Comparison of ENCODE assay signal across 8 cellular contexts in the genomic region with DNA sequence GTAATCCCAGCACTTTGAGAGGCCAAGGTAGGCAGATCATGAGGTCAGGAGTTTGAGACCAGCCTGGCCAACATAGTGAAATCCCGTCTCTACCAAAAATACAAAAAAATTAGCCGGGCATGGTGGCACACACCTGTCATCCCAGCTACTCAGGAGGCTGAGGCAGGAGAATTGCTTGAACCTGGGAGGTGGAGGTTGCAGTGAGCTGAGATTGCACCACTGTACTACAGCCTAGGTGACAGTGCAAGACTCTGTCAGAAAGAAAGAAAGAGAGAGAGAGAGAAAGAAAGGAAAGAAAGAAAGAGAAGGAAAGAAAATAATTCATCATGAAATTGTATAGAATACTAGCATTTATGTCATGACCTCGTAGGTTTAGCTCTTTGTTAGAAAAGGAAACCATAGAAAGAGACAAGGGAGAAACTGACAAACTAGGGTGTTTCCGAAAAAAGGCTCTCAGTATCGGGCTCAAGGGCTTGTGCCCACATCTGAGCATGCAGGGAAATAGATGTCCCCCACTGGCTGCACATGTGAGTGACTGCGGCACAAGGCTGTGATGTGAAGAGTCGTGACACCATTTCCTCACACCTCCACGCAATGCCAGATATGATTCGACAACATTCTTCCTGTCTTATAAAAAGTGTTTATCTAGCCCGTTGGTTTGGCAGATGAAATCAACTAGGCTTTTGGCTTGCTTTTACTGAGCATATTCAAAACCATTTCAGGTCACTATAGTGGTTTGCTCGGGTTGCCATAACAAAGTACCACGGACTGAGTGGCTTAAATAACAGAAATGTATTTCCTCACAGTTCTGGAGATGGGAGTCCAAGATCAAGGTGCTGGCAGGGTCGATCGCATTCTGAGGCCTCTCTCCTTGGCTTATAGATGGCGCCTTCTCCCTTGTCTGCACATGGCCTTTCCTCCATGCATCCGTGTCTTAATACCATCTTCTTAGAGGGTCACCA. TPM values are rescaled to one million over a fixed set of nuclear protein-coding genes. Genes with fewer than 3 reads are reported as not detected.
A peak's percentile ranks its signal among the peaks of the same experiment; 100 is the strongest.
DNase-seq lines count a peak whose midpoint lies in the region; ATAC-seq and TF ChIP-seq lines count a peak whose summit lies in the region.

No MANE protein-coding gene starts in this region.

- TF ChIP-seq POLR2A in GM18951 (IDR thresholded peaks at IDR 0.05; ENCODE audit: extremely low read depth, insufficient read depth, insufficient read length) (peak; percentile 56), heart left ventricle (IDR thresholded peaks at IDR 0.05) (no peak)

- no peak for TF ChIP-seq CTCF in heart left ventricle (IDR thresholded peaks at IDR 0.05)

- H3K27ac ChIP-seq in heart left ventricle = peak overlapping the region; percentile 17 to 97 (median 87)

- H3K36me3 ChIP-seq in heart left ventricle = peaks cover 0 to 8% (median 0%) of the 10 kb centered on the region in 9 donors

- no peaks in the 10 kb centered on the region for H3K9me3 ChIP-seq in heart left ventricle

- H3K4me3 ChIP-seq in heart left ventricle = peak overlapping the region in 11 of 12 donors; percentile 6 to 77 (median 55)

- intact Hi-C loops in heart left ventricle (cut with DNase I) = loop anchor here in 8 of 10 donors (2.0 to 5.0 kb wide), 7 partner anchors 29 to 88 kb away; no protein-coding TSS in a partner anchor

- peaks cover 0 to 67% (median 20%) of the 10 kb centered on the region in 12 donors for H3K4me1 ChIP-seq in heart left ventricle

- in situ Hi-C loops in GM18951 (cut with MboI; ENCODE audit: low sequenced_read_pairs, unreplicated experiment) = loop anchor here (5.0 kb wide), 1 partner anchor 73 kb away; no protein-coding TSS in a partner anchor

- ATAC-seq in heart left ventricle (peak in 2 of 4 donors; percentile 19 to 56), GM18519 (IDR thresholded peaks at IDR 0.05; ENCODE audit: low FRiP score, unreplicated experiment) (no peak)

- peak; percentile 32 for DNase-seq in HT1080 (ENCODE audit: low read depth)
- peak; percentile 76 for DNase-seq in activated T-cell treated with anti-CD3 and anti-CD28 coated beads for 24 hours (ENCODE audit: low read depth)
- DNase-seq in heart left ventricle = peak in 1 of 5 donors; percentile 45
- DNase-seq in stimulated activated CD8-positive, alpha-beta memory T cell treated with anti-CD3 and anti-CD28 coated beads, Interleukin-15, amount 100 ng/mL, for 1 hour (ENCODE audit: low read depth) = peak; percentile 40
- DNase-seq in COLO668 (lab: John Stamatoyannopoulos, UW; ENCODE audit: unreplicated experiment) = no peak
- no peak for DNase-seq in LoVo (ENCODE audit: low spot score)

- H3K27me3 ChIP-seq in heart left ventricle = no peaks in the 10 kb centered on the region

- 54 to 67% (median 60%) methylated on average over 16 of the region's 16 CpGs for WGBS in heart left ventricle, 4 donors

RNA-seq across cellular contexts. Expression of gene SRGN, which starts 2.0 kb away (rescaled TPM):
- 135 and 180 TPM in 2 replicates for total RNA-seq in HT1080 (2014; rRNA removed; shearing (Covaris generic))
- polyA plus RNA-seq in HT1080 (2015; cell fraction: cytosol; rRNA removed) = 232 and 250 TPM in 2 replicates
- polyA plus RNA-seq in HT1080 (2015; cell fraction: nucleus; rRNA removed) = 179 and 200 TPM in 2 replicates
- 100 to 1,000 TPM in 2 of 9 donors, 10 to 100 TPM in 7; 30.3 to 214 (median 54.7) TPM for total RNA-seq in heart left ventricle
- polyA plus RNA-seq in heart left ventricle = 10 to 100 TPM; 28.8 to 95.6 TPM

RNA-seq across cellular contexts. Expression of gene VPS26A, which starts 34.1 kb away (rescaled TPM):
- total RNA-seq in HT1080 (2014; rRNA removed; shearing (Covaris generic)) = 19.2 and 47.5 TPM in 2 replicates
- 61.8 and 69.9 TPM in 2 replicates for polyA plus RNA-seq in HT1080 (2015; cell fraction: cytosol; rRNA removed)
- polyA plus RNA-seq in HT1080 (2015; cell fraction: nucleus; rRNA removed) = 45.4 and 52.2 TPM in 2 replicates
- total RNA-seq in heart left ventricle = 10 to 100 TPM; 15.5 to 42.3 (median 34.8) TPM
- 10 to 100 TPM; 16.0 to 33.5 TPM for polyA plus RNA-seq in heart left ventricle

Comparison
In these comparisons a context has a peak if more than half of its experiments do, and no peak if none do; other contexts are left out.
1. DNase-seq: peak in HT1080 (single experiment), activated T-cell treated with anti-CD3 and anti-CD28 coated beads for 24 hours (single experiment) and stimulated activated CD8-positive, alpha-beta memory T cell treated with anti-CD3 and anti-CD28 coated beads, Interleukin-15, amount 100 ng/mL, for 1 hour (single experiment); none in COLO668 (single experiment) and LoVo (single experiment).